1 cellular context compared by ENCODE assay signal in the genomic region with DNA sequence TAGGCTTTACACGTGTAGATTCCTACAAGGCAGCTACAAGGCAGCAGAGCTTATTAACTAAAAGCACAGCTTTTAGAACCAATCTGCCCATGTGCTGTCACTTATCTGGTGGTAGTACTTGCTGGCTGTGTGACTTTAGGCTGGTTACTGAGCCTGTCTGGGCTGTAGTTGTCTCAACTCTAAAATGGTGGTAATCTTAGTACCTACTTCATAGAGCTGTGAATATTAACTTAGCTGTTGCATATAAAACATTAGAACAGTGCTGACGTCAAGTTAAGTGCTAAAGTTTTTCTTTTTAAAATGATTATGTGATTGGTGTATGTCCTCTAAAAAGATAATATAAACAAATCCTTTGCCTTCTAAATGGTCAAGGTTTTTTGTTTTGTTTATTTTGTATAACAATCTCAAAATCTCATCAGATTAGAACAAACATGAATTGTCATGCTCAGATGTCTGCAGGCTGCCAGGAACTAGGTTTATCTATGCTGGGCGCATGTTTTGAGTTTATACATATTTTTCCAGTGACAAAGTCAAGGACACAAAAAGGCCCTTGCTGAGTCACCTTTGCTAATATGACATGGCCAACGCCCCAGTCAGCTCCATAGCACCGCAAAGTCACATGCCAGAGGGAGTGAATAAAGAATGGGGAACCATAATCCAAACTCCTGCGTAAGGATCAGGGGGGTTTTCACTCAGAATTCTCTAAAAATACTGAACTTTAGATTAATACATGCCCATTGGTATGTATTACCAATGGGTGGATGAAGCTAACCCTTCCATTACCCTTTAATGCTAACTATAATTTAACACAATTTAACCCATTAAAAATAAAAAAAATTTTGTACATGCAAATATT.
TF ChIP-seq lines count a peak whose summit lies in the region.

No MANE protein-coding gene starts in this region.

TF ChIP-seq in IMR-90, 13 proteins besides CTCF, POLR2A, EP300 and RAD21:
- TF ChIP-seq NFE2L2 (IDR thresholded peaks at IDR 0.05; ENCODE audit: low read depth, low read length) (peak; percentile 50; the same call in 1 of the 2 replicates), FOS (IDR thresholded peaks at IDR 0.05; ENCODE audit: low read depth, low read length) (0 out of 2 replicates have a peak, but pooled peaks have one; percentile 32), BHLHE40 (IDR thresholded peaks at IDR 0.05; ENCODE audit: low read depth, low read length) (peak; percentile 88), MAFK (IDR thresholded peaks at IDR 0.05; ENCODE audit: low read depth, low read length) (no peak), RCOR1 (IDR thresholded peaks at IDR 0.05; ENCODE audit: insufficient replicate concordance, low read length) (no peak)
- TF ChIP-seq, protein P1, sequence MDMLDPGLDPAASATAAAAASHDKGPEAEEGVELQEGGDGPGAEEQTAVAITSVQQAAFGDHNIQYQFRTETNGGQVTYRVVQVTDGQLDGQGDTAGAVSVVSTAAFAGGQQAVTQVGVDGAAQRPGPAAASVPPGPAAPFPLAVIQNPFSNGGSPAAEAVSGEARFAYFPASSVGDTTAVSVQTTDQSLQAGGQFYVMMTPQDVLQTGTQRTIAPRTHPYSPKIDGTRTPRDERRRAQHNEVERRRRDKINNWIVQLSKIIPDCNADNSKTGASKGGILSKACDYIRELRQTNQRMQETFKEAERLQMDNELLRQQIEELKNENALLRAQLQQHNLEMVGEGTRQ (IDR thresholded peaks at IDR 0.05; ENCODE audit: low read depth, low read length): peak; percentile 45
TF ChIP-seq in IMR-90: peak in this region for 4.
